Comparison of ENCODE assay signal across 8 cellular contexts in the genomic region with DNA sequence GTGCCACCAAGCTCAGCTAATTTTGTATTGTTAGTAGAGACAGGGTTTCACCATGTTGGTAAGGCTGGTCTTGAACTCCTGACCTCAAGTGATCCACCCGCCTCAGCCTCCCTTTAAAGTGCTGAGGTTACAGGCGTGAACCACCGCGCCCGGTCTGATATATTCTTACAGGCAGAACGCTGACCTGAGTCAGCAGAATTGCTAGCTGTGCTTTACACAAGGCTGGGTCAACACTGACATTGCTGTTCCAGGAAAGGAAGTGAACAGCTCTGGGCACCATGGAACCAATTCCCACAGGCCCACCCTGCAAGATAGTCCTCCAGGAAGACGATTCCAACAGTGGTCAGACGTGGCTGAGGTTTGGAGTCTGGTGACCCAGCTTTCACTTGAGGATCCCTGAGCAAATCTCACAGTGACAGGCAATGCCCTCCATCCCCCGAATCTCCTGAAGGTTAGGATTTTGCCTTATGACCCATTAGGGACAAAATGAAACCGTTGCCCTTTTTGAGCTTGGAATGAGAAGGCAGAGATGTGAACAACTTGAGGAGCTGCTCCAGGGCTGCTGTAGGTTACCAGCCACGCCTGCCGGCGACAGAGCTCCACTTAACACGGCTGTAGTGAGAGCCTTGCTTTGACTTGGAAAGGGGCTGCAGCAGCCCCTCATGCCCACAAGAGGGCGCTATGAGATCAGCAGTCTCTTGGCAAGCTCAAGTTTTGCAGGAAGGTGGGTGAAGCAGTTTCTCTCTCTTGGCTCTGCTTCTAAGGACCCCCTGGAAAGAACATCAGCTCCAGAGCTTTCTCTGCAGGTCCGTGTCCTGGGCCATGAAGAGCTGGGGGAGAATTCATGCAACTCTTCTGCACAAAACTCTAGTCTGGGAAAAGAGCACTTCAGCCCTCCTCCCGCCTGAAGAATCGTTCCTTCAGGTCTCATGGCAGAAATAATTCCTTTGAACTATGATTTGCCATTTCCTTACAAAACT.
A peak's percentile ranks its signal among the peaks of the same experiment; 100 is the strongest.
DNase-seq lines count a peak whose midpoint lies in the region; ATAC-seq and TF ChIP-seq lines count a peak whose summit lies in the region.

No MANE protein-coding gene starts in this region.

- no peak overlapping the region for H2AFZ ChIP-seq in SK-N-SH (ENCODE audit: low read depth)
- H2AFZ ChIP-seq in trophoblast cell (ENCODE audit: insufficient read depth, low read length, poor library complexity): no peak overlapping the region

- WGBS in SK-N-SH (ENCODE audit: low lambda C conversion rate): 35% methylated on average over 18 of the region's 18 CpGs
- no CpG with 5 or more reads among the region's 18 CpGs for WGBS in trophoblast cell (ENCODE audit: extremely low coverage, insufficient coverage, insufficient read length)
- 0 to 38% methylated on average over 3 to 18 of the region's 18 CpGs for WGBS in transverse colon (ENCODE audit: low coverage in 1 of 2), 2 donors

- H3K27me3 ChIP-seq in SK-N-SH (ENCODE audit: insufficient read depth) (no peaks in the 10 kb centered on the region), trophoblast cell (ENCODE audit: insufficient read depth, low read length) (no peaks in the 10 kb centered on the region), transverse colon (no peaks in the 10 kb centered on the region)

- CTCF ChIA-PET in SK-N-SH (lab: Yijun Ruan, JAX): interaction anchor here (0.6 to 6.7 kb wide), 75 partner anchors 9 to 1161 kb away, joined by 3 to 194 read pairs (median 5); a partner anchor contains a TSS

- intact Hi-C loops in head of caudate nucleus (cut with DNase I) (loop anchor here (5.0 kb wide), 1 partner anchor 107 kb away; no protein-coding TSS in a partner anchor), transverse colon (cut with DNase I; ENCODE audit: low total_unique reads) (loop anchor here (10.0 kb wide), 1 partner anchor 615 kb away; no protein-coding TSS in a partner anchor)

- H3K9ac ChIP-seq in SK-N-SH (peak overlapping the region; percentile 46; the same call in 1 of the 2 replicates), trophoblast cell (ENCODE audit: low read length) (no peak overlapping the region)

- H4K12ac ChIP-seq in trophoblast cell (ENCODE audit: low read depth, low read length): no peak overlapping the region

- no peak overlapping the region for H4K8ac ChIP-seq in trophoblast cell (ENCODE audit: low read depth, low read length)

- H3K4me2 ChIP-seq in SK-N-SH (peak overlapping the region; percentile 52), trophoblast cell (ENCODE audit: low read length) (no peak overlapping the region)

- H3K79me2 ChIP-seq in SK-N-SH (ENCODE audit: insufficient read depth): peaks cover 15% of the 10 kb centered on the region; the same call in 1 of the 2 replicates
- H3K79me2 ChIP-seq in trophoblast cell (ENCODE audit: control insufficient read depth, insufficient read depth, low read length, poor library complexity): no peaks in the 10 kb centered on the region

- no peak overlapping the region for H3K4ac ChIP-seq in trophoblast cell (ENCODE audit: low read depth, low read length)

- no peak overlapping the region for H4K91ac ChIP-seq in trophoblast cell (ENCODE audit: low read depth, low read length)

- TF ChIP-seq RAD21 in SK-N-SH (IDR thresholded peaks at IDR 0.05; ENCODE audit: low read length): peak; percentile 92

- H2AK5ac ChIP-seq in trophoblast cell (ENCODE audit: low read length): no peak overlapping the region

- peaks cover 18% of the 10 kb centered on the region for H4K20me1 ChIP-seq in SK-N-SH (ENCODE audit: insufficient read depth)

- in situ Hi-C loops in transverse colon (cut with MboI; ENCODE audit: low pct_ligation_motif_present in 1 of 4, low pct_unique_long_range_greater_than_20kb in 1 of 4, low sequenced_read_pairs in 3 of 4): no loop called here

- no peak overlapping the region for H3K4me3 Mint-ChIP-seq in activated naive CD8-positive, alpha-beta T cell treated with anti-CD3 and anti-CD28 coated beads for 36 hours

- H3K27me3 Mint-ChIP-seq in activated naive CD8-positive, alpha-beta T cell treated with anti-CD3 and anti-CD28 coated beads for 36 hours: peaks cover 15% of the 10 kb centered on the region

- ATAC-seq in GM21529 (IDR thresholded peaks at IDR 0.05; ENCODE audit: unreplicated experiment): peak; percentile 80

- H3K79me1 ChIP-seq in trophoblast cell (ENCODE audit: low read length): no peaks in the 10 kb centered on the region

- no peak overlapping the region for H2BK5ac ChIP-seq in trophoblast cell (ENCODE audit: low read depth, low read length, poor library complexity)

- peak overlapping the region in 1 of 2 experiments; percentile 95; a peak in 2 of 4 replicates for H3K27ac ChIP-seq in SK-N-SH (ENCODE audit: low read depth in 2 of 2, low read length in 1 of 2)
- H3K27ac ChIP-seq in trophoblast cell (ENCODE audit: low read depth, low read length): no peak overlapping the region
- H3K27ac ChIP-seq in transverse colon: peak overlapping the region; percentile 24 to 66 (median 42)

- no peak overlapping the region for H3K27ac Mint-ChIP-seq in activated naive CD8-positive, alpha-beta T cell treated with anti-CD3 and anti-CD28 coated beads for 36 hours

- peak; percentile 84 for DNase-seq in CD1c-positive myeloid dendritic cell (ENCODE audit: extremely low spot score)
- peak; percentile 80 for DNase-seq in NCI-H1092 treated with DMSO at 0.1 percent for 48 hours (lab: John Stamatoyannopoulos, UW)
- DNase-seq in SK-N-SH: peak; percentile 78
- peak; percentile 60 for DNase-seq in activated naive CD8-positive, alpha-beta T cell treated with anti-CD3 and anti-CD28 coated beads for 36 hours
- DNase-seq in head of caudate nucleus: peak; percentile 65 to 91 (median 83)
- DNase-seq in trophoblast cell: peak; percentile 80 to 93
- peak; percentile 82 for DNase-seq in transverse colon

- H3K9me3 Mint-ChIP-seq in activated naive CD8-positive, alpha-beta T cell treated with anti-CD3 and anti-CD28 coated beads for 36 hours: no peaks in the 10 kb centered on the region

- H3K4me1 ChIP-seq in SK-N-SH (ENCODE audit: control insufficient read depth in 1 of 2, insufficient read depth in 2 of 2, low read depth in 1 of 2, low read length in 1 of 2) (peaks cover 3 to 52% of the 10 kb centered on the region in 2 experiments; a peak in 3 of 4 replicates), trophoblast cell (ENCODE audit: control insufficient read depth in 1 of 2, insufficient read depth in 2 of 2, low read length in 2 of 2) (peaks cover 12 to 15% of the 10 kb centered on the region in 2 experiments), transverse colon (peaks cover 3 to 19% (median 17%) of the 10 kb centered on the region in 4 donors)

- H3K4me3 ChIP-seq in SK-N-SH (ENCODE audit: low read depth in 2 of 2, low read length in 1 of 2) (peak overlapping the region in 1 of 2 experiments; percentile 18; a peak in 1 of 4 replicates), trophoblast cell (ENCODE audit: low read depth, low read length) (no peak overlapping the region), transverse colon (no peak overlapping the region)

- H3K36me3 ChIP-seq in SK-N-SH (replicated peaks in 1 of 2; ENCODE audit: control insufficient read depth in 1 of 2, insufficient read depth in 2 of 2, low read length in 1 of 2) (peaks cover 8 to 37% of the 10 kb centered on the region in 2 experiments), trophoblast cell (ENCODE audit: control insufficient read depth in 1 of 2, insufficient read depth in 2 of 2, low read length in 2 of 2) (peaks cover 38 to 44% of the 10 kb centered on the region in 2 experiments), transverse colon (no peaks in the 10 kb centered on the region)

- no peak overlapping the region for H2BK120ac ChIP-seq in trophoblast cell (ENCODE audit: insufficient read depth, low read length, poor library complexity)

- no peaks in the 10 kb centered on the region for H3K9me3 ChIP-seq in SK-N-SH
- H3K9me3 ChIP-seq in trophoblast cell (ENCODE audit: insufficient read depth, low read depth, low read length): no peaks in the 10 kb centered on the region
- H3K9me3 ChIP-seq in transverse colon: no peaks in the 10 kb centered on the region

- H2BK12ac ChIP-seq in trophoblast cell (ENCODE audit: low read length): no peak overlapping the region

- H3K23ac ChIP-seq in trophoblast cell (ENCODE audit: low read length): no peak overlapping the region

- H3K36me3 Mint-ChIP-seq in activated naive CD8-positive, alpha-beta T cell treated with anti-CD3 and anti-CD28 coated beads for 36 hours: no peaks in the 10 kb centered on the region

- TF ChIP-seq EP300 in SK-N-SH (IDR thresholded peaks at IDR 0.05; ENCODE audit: borderline replicate concordance in 1 of 2, low read depth in 1 of 2, low read length in 1 of 2) (no peak), transverse colon (IDR thresholded peaks at IDR 0.05; ENCODE audit: low read depth) (no peak)

- H3K4me1 Mint-ChIP-seq in activated naive CD8-positive, alpha-beta T cell treated with anti-CD3 and anti-CD28 coated beads for 36 hours: no peaks in the 10 kb centered on the region

- H3K18ac ChIP-seq in trophoblast cell (ENCODE audit: low read length): no peak overlapping the region

- POLR2A ChIA-PET in SK-N-SH (lab: Yijun Ruan, JAX): interaction anchor here (0.7 to 1.1 kb wide), 4 partner anchors 74 to 325 kb away, joined by 3 read pairs; a partner anchor contains a TSS

- no peak overlapping the region for H3K14ac ChIP-seq in trophoblast cell (ENCODE audit: low read length)

- peaks cover 75% of the 10 kb centered on the region for H3F3A ChIP-seq in SK-N-SH (replicated peaks; ENCODE audit: insufficient read depth)

- TF ChIP-seq CTCF in SK-N-SH (IDR thresholded peaks at IDR 0.05): peak; percentile 99
- TF ChIP-seq CTCF in transverse colon (IDR thresholded peaks at IDR 0.05): peak; percentile 90 to 96 (median 94)

- TF ChIP-seq POLR2A in transverse colon (IDR thresholded peaks at IDR 0.05): no peak

- H3K9me2 ChIP-seq in SK-N-SH: no peaks in the 10 kb centered on the region

TF ChIP-seq in SK-N-SH, 30 proteins besides CTCF, POLR2A, EP300 and RAD21 (continues in another document):
- no peak for TF ChIP-seq RFX5 (IDR thresholded peaks at IDR 0.05; ENCODE audit: low read length)
